22 cellular contexts compared by ENCODE assay signal in the genomic region with DNA sequence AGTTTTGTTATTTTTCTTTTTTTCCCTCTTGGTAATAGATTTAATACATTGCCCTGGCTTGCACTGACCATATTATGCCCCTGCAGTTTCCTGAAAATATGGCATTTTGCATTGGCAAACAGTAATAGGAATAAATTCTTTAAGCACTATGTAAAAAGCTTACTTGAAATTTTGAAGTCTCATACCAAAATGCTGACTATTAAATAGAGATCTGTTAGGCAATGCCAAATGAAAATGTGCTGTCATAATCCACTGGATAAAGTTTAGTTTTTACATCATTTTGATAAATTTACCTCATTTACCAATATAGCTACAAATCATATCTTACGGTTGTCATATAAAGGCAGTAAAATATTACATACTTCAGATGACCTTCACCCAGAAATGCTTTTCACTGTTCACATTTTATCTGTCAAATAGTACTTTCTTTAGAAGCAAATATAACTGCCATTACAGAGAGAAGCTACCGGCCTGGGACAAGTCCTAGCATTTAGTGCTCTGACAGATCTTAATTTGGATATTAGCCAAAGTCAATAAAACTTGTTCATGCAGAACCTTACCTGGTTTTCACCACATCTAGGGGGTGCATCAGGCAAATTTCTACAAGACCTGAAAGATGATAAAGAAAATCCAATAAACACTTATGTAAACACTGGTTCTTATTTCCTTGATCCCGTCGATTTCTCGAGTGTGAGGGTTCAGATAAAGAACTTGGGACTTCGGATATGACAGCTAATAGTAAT.
DNase-seq lines count a peak whose midpoint lies in the region; ATAC-seq and TF ChIP-seq lines count a peak whose summit lies in the region.
"Had no signal": no experiment of that assay in that cellular context is flagged by ENCODE, and none has a peak within 500 bp of the region (broad histone marks: within the 10 kb centered on the region; RNA-seq: fewer than 3 reads in every experiment).

No MANE protein-coding gene starts in this region.

- no peak overlapping the region for H3K27ac Mint-ChIP-seq in activated naive CD8-positive, alpha-beta T cell treated with anti-CD3 and anti-CD28 coated beads, Interleukin-2, amount 50 U/mL, for 24 hours
- H3K27ac Mint-ChIP-seq: activated naive CD4-positive, alpha-beta T cell treated with anti-CD3 and anti-CD28 coated beads, Interleukin-2, amount 10 ng/mL, durations not matched to agents 7 days and 5 days; activated T-cell treated with anti-CD3 and anti-CD28 coated beads, Interleukin-2, amount 50 U/mL, for 72 hours; CD14-positive monocyte; endodermal cell; nephron; stimulated activated naive B cell treated with anti-CD40 and anti-IgM and Interleukin-4, amounts not matched to agents 10 μg/mL and 1 μg/mL and 100 μg/mL, for 72 hours had no signal

- no peaks in the 10 kb centered on the region for H3K9me3 Mint-ChIP-seq in activated naive CD8-positive, alpha-beta T cell treated with anti-CD3 and anti-CD28 coated beads, Interleukin-2, amount 50 U/mL, for 24 hours
- H3K9me3 Mint-ChIP-seq: endodermal cell, nephron had no signal

- no peaks in the 10 kb centered on the region for H3K36me3 Mint-ChIP-seq in activated naive CD8-positive, alpha-beta T cell treated with anti-CD3 and anti-CD28 coated beads, Interleukin-2, amount 50 U/mL, for 24 hours (ENCODE audit: low read depth)
- H3K36me3 Mint-ChIP-seq: activated naive CD4-positive, alpha-beta T cell treated with anti-CD3 and anti-CD28 coated beads, Interleukin-2, amount 10 ng/mL, durations not matched to agents 7 days and 5 days; CD14-positive monocyte; stimulated activated naive B cell treated with anti-CD40 and anti-IgM and Interleukin-4, amounts not matched to agents 10 μg/mL and 1 μg/mL and 100 μg/mL, for 72 hours had no signal

- no peak for ATAC-seq in activated naive CD8-positive, alpha-beta T cell treated with anti-CD3 and anti-CD28 coated beads, Interleukin-2, amount 50 U/mL, for 24 hours
- ATAC-seq: activated T-cell treated with anti-CD3 and anti-CD28 coated beads, Interleukin-2, amount 50 U/mL, for 72 hours; left lung; stimulated activated naive B cell treated with anti-CD40 and anti-IgM and Interleukin-4, amounts not matched to agents 10 μg/mL and 1 μg/mL and 100 μg/mL, for 72 hours had no signal

- H3K4me3 ChIP-seq in LNCaP clone FGC (ENCODE audit: low read depth, low read length) = no peak overlapping the region
- H3K4me3 ChIP-seq: ascending aorta, left lung, pancreas, sigmoid colon, thoracic aorta had no signal

- H3K27me3 Mint-ChIP-seq in activated naive CD8-positive, alpha-beta T cell treated with anti-CD3 and anti-CD28 coated beads, Interleukin-2, amount 50 U/mL, for 24 hours = no peaks in the 10 kb centered on the region
- H3K27me3 Mint-ChIP-seq: activated naive CD4-positive, alpha-beta T cell treated with anti-CD3 and anti-CD28 coated beads, Interleukin-2, amount 10 ng/mL, durations not matched to agents 7 days and 5 days; stimulated activated naive B cell treated with anti-CD40 and anti-IgM and Interleukin-4, amounts not matched to agents 10 μg/mL and 1 μg/mL and 100 μg/mL, for 72 hours had no signal

- no peak overlapping the region for H3K4me3 Mint-ChIP-seq in activated naive CD8-positive, alpha-beta T cell treated with anti-CD3 and anti-CD28 coated beads, Interleukin-2, amount 50 U/mL, for 24 hours
- H3K4me3 Mint-ChIP-seq: activated naive CD4-positive, alpha-beta T cell treated with anti-CD3 and anti-CD28 coated beads, Interleukin-2, amount 10 ng/mL, durations not matched to agents 7 days and 5 days; activated T-cell treated with anti-CD3 and anti-CD28 coated beads, Interleukin-2, amount 50 U/mL, for 72 hours; CD14-positive monocyte; endodermal cell; nephron; stimulated activated naive B cell treated with anti-CD40 and anti-IgM and Interleukin-4, amounts not matched to agents 10 μg/mL and 1 μg/mL and 100 μg/mL, for 72 hours had no signal

- TF ChIP-seq CTCF in LNCaP clone FGC (IDR thresholded peaks at IDR 0.05; ENCODE audit: control insufficient read depth, extremely low read depth, insufficient read depth) = no peak

- H3K4me1 Mint-ChIP-seq in activated naive CD8-positive, alpha-beta T cell treated with anti-CD3 and anti-CD28 coated beads, Interleukin-2, amount 50 U/mL, for 24 hours = no peaks in the 10 kb centered on the region
- H3K4me1 Mint-ChIP-seq: activated naive CD4-positive, alpha-beta T cell treated with anti-CD3 and anti-CD28 coated beads, Interleukin-2, amount 10 ng/mL, durations not matched to agents 7 days and 5 days; CD14-positive monocyte; nephron; stimulated activated naive B cell treated with anti-CD40 and anti-IgM and Interleukin-4, amounts not matched to agents 10 μg/mL and 1 μg/mL and 100 μg/mL, for 72 hours had no signal

- DNase-seq in DMS53 (lab: John Stamatoyannopoulos, UW) = peak; percentile 68
- DNase-seq in LNCaP clone FGC (ENCODE audit: low read depth) = peak; percentile 87
- peak; percentile 79 for DNase-seq in NCI-H69 (lab: John Stamatoyannopoulos, UW)
- DNase-seq in fibroblast of peridontal ligament (ENCODE audit: extremely low read depth) = peak; percentile 17
- no peak for DNase-seq in activated naive CD8-positive, alpha-beta T cell treated with anti-CD3 and anti-CD28 coated beads, Interleukin-2, amount 50 U/mL, for 24 hours
- DNase-seq in germinal center (ENCODE audit: low spot score) = no peak
- no peak for DNase-seq in NCI-H187 (lab: John Stamatoyannopoulos, UW)
- DNase-seq: activated CD4-positive, alpha-beta T cell treated with anti-CD3 and anti-CD28 coated beads for 4 hours; activated naive CD4-positive, alpha-beta T cell treated with anti-CD3 and anti-CD28 coated beads, Interleukin-2, amount 10 ng/mL, durations not matched to agents 7 days and 5 days; activated T-cell treated with anti-CD3 and anti-CD28 coated beads, Interleukin-2, amount 50 U/mL, for 72 hours; endodermal cell; head of caudate nucleus; left lung; NCI-H1092; NCI-H2227 treated with DMSO at 0.1 percent for 48 hours; pancreas; sigmoid colon; stimulated activated naive B cell treated with anti-CD40 and anti-IgM and Interleukin-4, amounts not matched to agents 10 μg/mL and 1 μg/mL and 100 μg/mL, for 72 hours had no signal

Comparison
In these comparisons a context has a peak if more than half of its experiments do, and no peak if none do; other contexts are left out.
1. DNase-seq: peak in DMS53 (single experiment), LNCaP clone FGC (single experiment), NCI-H69 (single experiment) and fibroblast of peridontal ligament (single experiment); none in activated naive CD8-positive, alpha-beta T cell treated with anti-CD3 and anti-CD28 coated beads, Interleukin-2, amount 50 U/mL, for 24 hours (single experiment), germinal center (single experiment) and NCI-H187 (0 of 2).